In the genomic region with DNA sequence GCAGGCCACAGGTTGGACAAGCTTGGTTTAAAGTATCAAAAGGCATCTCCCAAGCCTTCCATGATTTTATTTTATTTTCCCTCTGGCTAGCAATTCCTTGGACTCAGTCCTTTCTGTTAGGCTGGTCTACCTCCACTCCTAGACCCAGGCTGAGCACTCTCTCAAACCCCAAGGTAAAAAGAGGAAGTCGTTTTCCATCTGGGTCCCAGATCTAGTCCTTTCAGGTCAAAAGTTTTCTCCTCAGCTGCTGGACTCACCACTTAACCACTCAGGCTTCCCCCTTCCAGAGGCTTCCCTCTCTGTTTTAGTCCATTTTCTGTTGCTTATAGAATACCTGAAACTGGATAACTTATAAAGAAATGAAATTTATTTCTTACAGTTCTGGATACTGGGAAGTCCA, we compare ENCODE assay signal across 2 cellular contexts.
TF ChIP-seq lines count a peak whose summit lies in the region.

No MANE protein-coding gene starts in this region.

TF ChIP-seq in SK-N-SH, 30 proteins besides CTCF, POLR2A, EP300 and RAD21:
- TF ChIP-seq TAF1 (IDR thresholded peaks at IDR 0.05; ENCODE audit: borderline replicate concordance, low read depth, low read length) (no peak), FOXM1 (IDR thresholded peaks at IDR 0.05; ENCODE audit: low read depth) (no peak), FOSL2 (IDR thresholded peaks at IDR 0.05; ENCODE audit: borderline replicate concordance, low read depth) (no peak), RXRA (IDR thresholded peaks at IDR 0.05; ENCODE audit: borderline replicate concordance, low read depth) (no peak), NFIC (IDR thresholded peaks at IDR 0.05; ENCODE audit: borderline replicate concordance) (no peak), RFX5 (IDR thresholded peaks at IDR 0.05; ENCODE audit: low read length) (no peak), MEF2A (IDR thresholded peaks at IDR 0.05; ENCODE audit: borderline replicate concordance, low read depth) (no peak), NRF1 (IDR thresholded peaks at IDR 0.05; ENCODE audit: low read depth, low read length) (no peak), GATA2 (CRISPR knock-in tag; IDR thresholded peaks at IDR 0.05) (no peak), RCOR1 (IDR thresholded peaks at IDR 0.05; ENCODE audit: low read length) (no peak), ELF1 (IDR thresholded peaks at IDR 0.05) (no peak), CHD2 (IDR thresholded peaks at IDR 0.05; ENCODE audit: low read length, partially characterized antibody) (no peak), POLR2AphosphoS5 (IDR thresholded peaks at IDR 0.05; ENCODE audit: low read depth, low read length) (no peak)
- TF ChIP-seq, protein P1, sequence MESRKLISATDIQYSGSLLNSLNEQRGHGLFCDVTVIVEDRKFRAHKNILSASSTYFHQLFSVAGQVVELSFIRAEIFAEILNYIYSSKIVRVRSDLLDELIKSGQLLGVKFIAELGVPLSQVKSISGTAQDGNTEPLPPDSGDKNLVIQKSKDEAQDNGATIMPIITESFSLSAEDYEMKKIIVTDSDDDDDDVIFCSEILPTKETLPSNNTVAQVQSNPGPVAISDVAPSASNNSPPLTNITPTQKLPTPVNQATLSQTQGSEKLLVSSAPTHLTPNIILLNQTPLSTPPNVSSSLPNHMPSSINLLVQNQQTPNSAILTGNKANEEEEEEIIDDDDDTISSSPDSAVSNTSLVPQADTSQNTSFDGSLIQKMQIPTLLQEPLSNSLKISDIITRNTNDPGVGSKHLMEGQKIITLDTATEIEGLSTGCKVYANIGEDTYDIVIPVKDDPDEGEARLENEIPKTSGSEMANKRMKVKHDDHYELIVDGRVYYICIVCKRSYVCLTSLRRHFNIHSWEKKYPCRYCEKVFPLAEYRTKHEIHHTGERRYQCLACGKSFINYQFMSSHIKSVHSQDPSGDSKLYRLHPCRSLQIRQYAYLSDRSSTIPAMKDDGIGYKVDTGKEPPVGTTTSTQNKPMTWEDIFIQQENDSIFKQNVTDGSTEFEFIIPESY (IDR thresholded peaks at IDR 0.05; ENCODE audit: borderline replicate concordance, low read depth): no peak
- TF ChIP-seq, protein P2, sequence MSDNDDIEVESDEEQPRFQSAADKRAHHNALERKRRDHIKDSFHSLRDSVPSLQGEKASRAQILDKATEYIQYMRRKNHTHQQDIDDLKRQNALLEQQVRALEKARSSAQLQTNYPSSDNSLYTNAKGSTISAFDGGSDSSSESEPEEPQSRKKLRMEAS (IDR thresholded peaks at IDR 0.05; ENCODE audit: low read depth): no peak
- TF ChIP-seq, protein P3, sequence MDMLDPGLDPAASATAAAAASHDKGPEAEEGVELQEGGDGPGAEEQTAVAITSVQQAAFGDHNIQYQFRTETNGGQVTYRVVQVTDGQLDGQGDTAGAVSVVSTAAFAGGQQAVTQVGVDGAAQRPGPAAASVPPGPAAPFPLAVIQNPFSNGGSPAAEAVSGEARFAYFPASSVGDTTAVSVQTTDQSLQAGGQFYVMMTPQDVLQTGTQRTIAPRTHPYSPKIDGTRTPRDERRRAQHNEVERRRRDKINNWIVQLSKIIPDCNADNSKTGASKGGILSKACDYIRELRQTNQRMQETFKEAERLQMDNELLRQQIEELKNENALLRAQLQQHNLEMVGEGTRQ (IDR thresholded peaks at IDR 0.05; ENCODE audit: borderline replicate concordance, low read depth, low read length): no peak

TF ChIP-seq in SK-N-SH treated with all-trans-retinoic acid at 6 μM for 48 hours, 23 proteins besides CTCF, POLR2A, EP300 and RAD21:
- no peak for TF ChIP-seq GLIS3 (CRISPR knock-in tag; IDR thresholded peaks at IDR 0.05)
- no peak for TF ChIP-seq SNAI2 (CRISPR knock-in tag; IDR thresholded peaks at IDR 0.05)
